ENCODE assay signal across 23 cellular contexts in the genomic region with DNA sequence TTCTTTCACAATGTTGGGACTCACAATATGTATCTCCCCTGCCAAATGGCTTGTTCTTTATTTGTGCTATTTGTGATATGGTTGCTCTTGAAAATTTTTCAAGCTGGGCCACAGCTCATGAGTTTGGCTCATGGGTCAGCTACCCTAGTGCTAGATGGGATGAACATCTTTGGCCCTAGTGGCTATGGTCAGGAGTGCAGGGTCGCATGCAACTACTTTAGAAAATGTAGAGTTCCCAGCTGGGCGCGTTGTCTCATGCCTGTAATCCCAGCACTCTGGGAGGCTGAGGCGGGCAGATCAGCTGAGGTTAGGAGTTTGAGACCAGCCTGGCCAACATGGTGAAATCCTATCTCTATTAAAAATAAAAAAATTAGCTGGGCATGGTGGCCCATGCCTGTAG. TPM values are rescaled to one million over a fixed set of nuclear protein-coding genes. Genes with fewer than 3 reads are reported as not detected.
DNase-seq lines count a peak whose midpoint lies in the region; ATAC-seq and TF ChIP-seq lines count a peak whose summit lies in the region.
"Had no signal": no experiment of that assay in that cellular context is flagged by ENCODE, and none has a peak within 500 bp of the region (broad histone marks: within the 10 kb centered on the region; RNA-seq: fewer than 3 reads in every experiment).

No MANE protein-coding gene starts in this region.

- 92 to 95% methylated on average over 4 of the region's 4 CpGs for WGBS in sigmoid colon, 2 donors

- no peak overlapping the region for H3K27ac Mint-ChIP-seq in endothelial cell (ENCODE audit: unreplicated experiment)
- H3K27ac Mint-ChIP-seq in naive thymus-derived CD8-positive, alpha-beta T cell = no peak overlapping the region
- H3K27ac Mint-ChIP-seq: activated CD4-positive, alpha-beta T cell treated with anti-CD3 and anti-CD28 coated beads, Interleukin-2, amount 10 ng/mL, durations not matched to agents 7 days and 5 days; IgD-negative memory B cell had no signal

- ATAC-seq in naive thymus-derived CD8-positive, alpha-beta T cell = no peak
- ATAC-seq: GM12878 had no signal

- H3K4me2 ChIP-seq in Loucy (ENCODE audit: low read depth, low read length, poor library complexity, severe bottlenecking) = no peak overlapping the region

- no peaks in the 10 kb centered on the region for H3F3A ChIP-seq in Loucy (ENCODE audit: low read depth)

- no peak for TF ChIP-seq POLR2A in sigmoid colon (IDR thresholded peaks at IDR 0.05)

- H4K20me1 ChIP-seq in Loucy (ENCODE audit: insufficient read depth, low read length, poor library complexity, severe bottlenecking) = no peaks in the 10 kb centered on the region

- no peak overlapping the region for H3K4me3 ChIP-seq in Loucy (ENCODE audit: low read length, poor library complexity, severe bottlenecking)
- H3K4me3 ChIP-seq in sigmoid colon = no peak overlapping the region
- H3K4me3 ChIP-seq: GM12878, HAP-1, heart right ventricle, tibial artery had no signal

- no peak for DNase-seq in endothelial cell (ENCODE audit: low spot score)
- no peak for DNase-seq in sigmoid colon
- no peak for DNase-seq in SKM-1 (lab: John Stamatoyannopoulos, UW; ENCODE audit: unreplicated experiment)
- no peak for DNase-seq in stimulated activated CD4-positive, alpha-beta T cell treated with anti-CD3 and anti-CD28 coated beads, Interleukin-2, amount 100 ng/mL, for 24 hours
- no peak for DNase-seq in KG1 (lab: John Stamatoyannopoulos, UW)
- no peak for DNase-seq in naive thymus-derived CD8-positive, alpha-beta T cell
- DNase-seq: activated CD4-positive, alpha-beta T cell treated with anti-CD3 and anti-CD28 coated beads, Interleukin-2, amount 10 ng/mL, durations not matched to agents 7 days and 5 days; activated CD8-positive, alpha-beta memory T cell treated with anti-CD3 and anti-CD28 coated beads, Interleukin-2, amount 50 U/mL, for 48 hours; activated effector memory CD4-positive, alpha-beta T cell treated with Interleukin-2 at 50 U/mL for 16 hours; AML-193; heart right ventricle; left ventricle myocardium superior; NCI-H2029; SW 1271; tibial artery had no signal

- peak overlapping the region in 3 of 4 donors; percentile 74 to 80 (median 77) for H3K27ac ChIP-seq in sigmoid colon
- H3K27ac ChIP-seq: heart right ventricle, neutrophil, tibial artery had no signal

- H3K9ac ChIP-seq in Loucy (ENCODE audit: low read depth, low read length, poor library complexity, severe bottlenecking) = no peak overlapping the region

- no peak overlapping the region for H3K4me3 Mint-ChIP-seq in endothelial cell (ENCODE audit: unreplicated experiment)
- H3K4me3 Mint-ChIP-seq in naive thymus-derived CD8-positive, alpha-beta T cell = no peak overlapping the region
- H3K4me3 Mint-ChIP-seq: activated CD4-positive, alpha-beta T cell treated with anti-CD3 and anti-CD28 coated beads, Interleukin-2, amount 10 ng/mL, durations not matched to agents 7 days and 5 days; central memory CD8-positive, alpha-beta T cell; IgD-negative memory B cell had no signal

- no peaks in the 10 kb centered on the region for H3K79me2 ChIP-seq in Loucy (ENCODE audit: insufficient read depth, low read length)

- H3K9me2 ChIP-seq in Loucy (replicated peaks; ENCODE audit: low read depth, low read length) = no peaks in the 10 kb centered on the region

- H3K4me1 Mint-ChIP-seq in endothelial cell (ENCODE audit: unreplicated experiment) = no peaks in the 10 kb centered on the region
- H3K4me1 Mint-ChIP-seq in naive thymus-derived CD8-positive, alpha-beta T cell = peaks cover 2 to 4% (median 3%) of the 10 kb centered on the region in 4 donors
- H3K4me1 Mint-ChIP-seq: IgD-negative memory B cell had no signal

- intact Hi-C loops in sigmoid colon (cut with DNase I) = no loop called here

- H3K36me3 Mint-ChIP-seq in endothelial cell (ENCODE audit: low read depth, unreplicated experiment) = no peaks in the 10 kb centered on the region
- H3K36me3 Mint-ChIP-seq in naive thymus-derived CD8-positive, alpha-beta T cell = peaks cover 0 to 2% (median 0%) of the 10 kb centered on the region in 3 donors
- H3K36me3 Mint-ChIP-seq: IgD-negative memory B cell had no signal

- H3K9me3 ChIP-seq in Loucy (ENCODE audit: insufficient read depth, low read depth, low read length) (no peaks in the 10 kb centered on the region), sigmoid colon (no peaks in the 10 kb centered on the region)
- H3K9me3 ChIP-seq: Caco-2, HAP-1, heart right ventricle, neutrophil, tibial artery had no signal

- H3K36me3 ChIP-seq in Loucy (ENCODE audit: insufficient read depth, low read length) = no peaks in the 10 kb centered on the region
- no peaks in the 10 kb centered on the region for H3K36me3 ChIP-seq in sigmoid colon
- H3K36me3 ChIP-seq: HAP-1, heart right ventricle, neutrophil, tibial artery had no signal

- no peaks in the 10 kb centered on the region for H3K9me3 Mint-ChIP-seq in endothelial cell (ENCODE audit: unreplicated experiment)
- H3K9me3 Mint-ChIP-seq in naive thymus-derived CD8-positive, alpha-beta T cell = no peaks in the 10 kb centered on the region
- H3K9me3 Mint-ChIP-seq: activated CD4-positive, alpha-beta T cell treated with anti-CD3 and anti-CD28 coated beads, Interleukin-2, amount 10 ng/mL, durations not matched to agents 7 days and 5 days; central memory CD8-positive, alpha-beta T cell; IgD-negative memory B cell had no signal

- H2AFZ ChIP-seq in Loucy (ENCODE audit: low read length) = no peak overlapping the region

- TF ChIP-seq EP300 in sigmoid colon (IDR thresholded peaks at IDR 0.05) = no peak

- POLR2A ChIA-PET in naive thymus-derived CD8-positive, alpha-beta T cell (lab: Charles Lee) = no interaction called here

- H3K27me3 ChIP-seq in Loucy (ENCODE audit: insufficient read depth, low read length, poor library complexity, severe bottlenecking) (peaks cover 99% of the 10 kb centered on the region), sigmoid colon (no peaks in the 10 kb centered on the region)
- H3K27me3 ChIP-seq: heart right ventricle, tibial artery had no signal

- H3K4me1 ChIP-seq in Loucy (ENCODE audit: insufficient read depth, low read length, poor library complexity, severe bottlenecking) = peaks cover 4% of the 10 kb centered on the region
- H3K4me1 ChIP-seq in sigmoid colon = peaks cover 0 to 22% (median 17%) of the 10 kb centered on the region in 4 donors
- H3K4me1 ChIP-seq: Caco-2, HAP-1, heart right ventricle, tibial artery had no signal

- peaks cover 2% of the 10 kb centered on the region for H3K27me3 Mint-ChIP-seq in endothelial cell (ENCODE audit: unreplicated experiment)
- no peaks in the 10 kb centered on the region for H3K27me3 Mint-ChIP-seq in naive thymus-derived CD8-positive, alpha-beta T cell
- H3K27me3 Mint-ChIP-seq: central memory CD8-positive, alpha-beta T cell had no signal

- TF ChIP-seq CTCF in GM12873 (IDR thresholded peaks at IDR 0.05; ENCODE audit: insufficient read depth, low read depth, low read length, missing control alignments) = peak; percentile 29
- TF ChIP-seq CTCF in Loucy (conservative IDR thresholded peaks at IDR 0.05; ENCODE audit: low read length) = peak; percentile 41
- peak; percentile 32 for TF ChIP-seq CTCF in endothelial cell (IDR thresholded peaks at IDR 0.05; ENCODE audit: unreplicated experiment)
- peak in 1 of 4 experiments; percentile 32 for TF ChIP-seq CTCF in sigmoid colon (IDR thresholded peaks at IDR 0.05)

RNA-seq across cellular contexts. Expression of a gene that starts 55.8 kb away (rescaled TPM):
- total RNA-seq in endothelial cell (ENCODE audit: unreplicated experiment) (70.8 TPM), sigmoid colon (100 to 1,000 TPM in 3 of 4 donors, 10 to 100 TPM in 1; 80.6 to 264 (median 194) TPM)
- 100 to 1,000 TPM in 1 of 3 donors, 10 to 100 TPM in 2; 42.0 to 119 (median 81.1) TPM for polyA plus RNA-seq in sigmoid colon
- 100 to 1,000 TPM; 106 to 114 TPM for total RNA-seq in naive thymus-derived CD8-positive, alpha-beta T cell
- 10 to 100 TPM; 46.0 to 56.7 (median 52.0) TPM for polyA plus RNA-seq in naive thymus-derived CD8-positive, alpha-beta T cell
